24 cellular contexts compared by ENCODE assay signal in the genomic region with DNA sequence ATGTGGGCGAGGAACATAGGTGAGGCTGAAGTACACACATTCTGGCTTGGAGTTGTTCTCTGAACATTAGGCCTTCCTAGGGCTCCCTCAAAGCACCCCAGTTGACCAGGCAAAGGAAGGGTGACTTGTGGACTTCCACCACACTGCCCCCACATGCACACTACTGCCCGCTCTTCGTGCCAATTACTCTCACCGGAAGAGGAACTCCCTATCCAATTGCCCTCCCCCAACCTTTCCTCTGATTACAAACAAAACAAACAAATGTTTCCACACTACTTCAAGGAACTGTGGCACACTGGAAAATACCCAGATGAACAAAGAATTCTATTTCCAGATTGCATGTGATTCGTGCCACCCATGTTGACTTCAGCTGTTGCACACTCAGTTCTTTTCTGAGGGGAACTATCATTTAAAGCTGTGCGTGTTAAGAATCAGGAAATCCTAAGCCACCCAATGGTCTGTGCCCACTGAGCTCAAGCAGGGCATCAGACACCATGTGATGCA.
A peak's percentile ranks its signal among the peaks of the same experiment; 100 is the strongest.
DNase-seq lines count a peak whose midpoint lies in the region; ATAC-seq, FAIRE-seq and TF ChIP-seq lines count a peak whose summit lies in the region.
"Had no signal": no experiment of that assay in that cellular context is flagged by ENCODE, and none has a peak within 500 bp of the region (broad histone marks: within the 10 kb centered on the region; RNA-seq: fewer than 3 reads in every experiment).

No MANE protein-coding gene starts in this region.

- H3K36me3 ChIP-seq in bronchial epithelial cell (ENCODE audit: control insufficient read depth, insufficient read depth, low read length) (no peaks in the 10 kb centered on the region), HepG2 (replicated peaks in 1 of 2; ENCODE audit: control insufficient read depth in 1 of 2, insufficient read depth in 2 of 2, low read length in 2 of 2) (peaks cover 4 to 16% of the 10 kb centered on the region in 2 experiments; a peak in 4 of 5 replicates)

- WGBS in HepG2 (ENCODE audit: low lambda C conversion rate): 93% methylated on average over 6 of the region's 6 CpGs

- no peak overlapping the region for H3K4me3 Mint-ChIP-seq in endothelial cell (ENCODE audit: unreplicated experiment)
- H3K4me3 Mint-ChIP-seq: activated CD4-positive, alpha-beta T cell treated with anti-CD3 and anti-CD28 coated beads, Interleukin-2, amount 10 ng/mL, durations not matched to agents 24 days and 14 days; activated naive CD8-positive, alpha-beta T cell treated with anti-CD3 and anti-CD28 coated beads, Interleukin-2, amount 10 ng/mL, durations not matched to agents 7 days and 5 days; activated T-helper 17 cell treated with anti-CD3 and anti-CD28 coated beads, Interleukin-2, amount 50 U/mL, for 72 hours; brain; CD4-positive, CD25-positive, alpha-beta regulatory T cell; mesothelial cell of epicardium had no signal

- no peaks in the 10 kb centered on the region for H3K27me3 Mint-ChIP-seq in endothelial cell (ENCODE audit: unreplicated experiment)
- H3K27me3 Mint-ChIP-seq: activated T-helper 17 cell treated with anti-CD3 and anti-CD28 coated beads, Interleukin-2, amount 50 U/mL, for 72 hours; CD4-positive, CD25-positive, alpha-beta regulatory T cell had no signal

- no peak overlapping the region for H2AFZ ChIP-seq in HepG2 (ENCODE audit: low read length)

- no peak for ATAC-seq in HepG2
- ATAC-seq: activated T-helper 17 cell treated with anti-CD3 and anti-CD28 coated beads, Interleukin-2, amount 50 U/mL, for 72 hours; foreskin keratinocyte had no signal

- TF ChIP-seq RAD21 in HepG2 (CRISPR knock-in tag; IDR thresholded peaks at IDR 0.05): no peak

- H3K36me3 Mint-ChIP-seq in endothelial cell (ENCODE audit: low read depth, unreplicated experiment): peaks cover 8% of the 10 kb centered on the region
- H3K36me3 Mint-ChIP-seq: brain had no signal

- no peak overlapping the region for H3K27ac ChIP-seq in HepG2 (ENCODE audit: extremely low read length, insufficient read depth, low read length)
- H3K27ac ChIP-seq: foreskin keratinocyte, RWPE1 had no signal

- no peaks in the 10 kb centered on the region for H3K4me1 ChIP-seq in HepG2 (ENCODE audit: insufficient read depth, low read length)

- FAIRE-seq in bronchial epithelial cell (lab: Jason Lieb, UNC): no peak
- FAIRE-seq in HepG2 (lab: Jason Lieb, UNC): no peak
- FAIRE-seq: G401.6, kidney had no signal

- no peak for TF ChIP-seq POLR2A in HepG2 (IDR thresholded peaks at IDR 0.05; ENCODE audit: insufficient read depth in 1 of 2, low read depth in 2 of 2, low read length in 2 of 2)

- POLR2A ChIA-PET in HepG2 (lab: Yijun Ruan, JAX): no interaction called here

- no peak overlapping the region for H3K9ac ChIP-seq in HepG2 (ENCODE audit: insufficient read depth, low read depth, low read length)

- BruUV-seq in HepG2 (replicated peaks; lab: Mats Ljungman, UMichigan): no TSS peak

- H3K4me1 Mint-ChIP-seq in endothelial cell (ENCODE audit: unreplicated experiment): peaks cover 4% of the 10 kb centered on the region
- H3K4me1 Mint-ChIP-seq: activated CD4-positive, alpha-beta T cell treated with anti-CD3 and anti-CD28 coated beads, Interleukin-2, amount 10 ng/mL, durations not matched to agents 24 days and 14 days; activated T-helper 17 cell treated with anti-CD3 and anti-CD28 coated beads, Interleukin-2, amount 50 U/mL, for 72 hours had no signal

- H3K27me3 ChIP-seq in bronchial epithelial cell (ENCODE audit: control insufficient read depth, insufficient read depth, low read length) (no peaks in the 10 kb centered on the region), HepG2 (ENCODE audit: control insufficient read depth in 1 of 2, insufficient read depth in 2 of 2, low read length in 2 of 2) (no peaks in the 10 kb centered on the region)
- H3K27me3 ChIP-seq: foreskin keratinocyte had no signal

- H3K9me3 Mint-ChIP-seq in endothelial cell (ENCODE audit: unreplicated experiment): no peaks in the 10 kb centered on the region
- H3K9me3 Mint-ChIP-seq: brain had no signal

- H3K4me3 ChIP-seq in bronchial epithelial cell (ENCODE audit: low read depth, low read length) (no peak overlapping the region), HepG2 (replicated peaks in 1 of 3; ENCODE audit: insufficient read depth in 1 of 3, low read depth in 2 of 3, low read length in 3 of 3) (no peak overlapping the region)

- DNase-seq in CD1c-positive myeloid dendritic cell (ENCODE audit: extremely low spot score) (peak; percentile 96), bronchial epithelial cell (ENCODE audit: low read depth) (peak; percentile 19), HepG2 (ENCODE audit: low spot score) (no peak), putamen (ENCODE audit: low spot score) (peak; percentile 43), activated gamma-delta T cell (lab: John Stamatoyannopoulos, UW) (no peak), endothelial cell (ENCODE audit: low spot score) (no peak), DMS79 (lab: John Stamatoyannopoulos, UW) (no peak), T1000 (lab: John Stamatoyannopoulos, UW) (no peak)
- DNase-seq: activated CD4-positive, alpha-beta T cell treated with anti-CD3 and anti-CD28 coated beads, Interleukin-2, amount 10 ng/mL, durations not matched to agents 24 days and 14 days; activated naive CD8-positive, alpha-beta T cell treated with anti-CD3 and anti-CD28 coated beads, Interleukin-2, amount 10 ng/mL, durations not matched to agents 7 days and 5 days; CD4-positive, CD25-positive, alpha-beta regulatory T cell; cortex of kidney; DMS 273 treated with DMSO at 0.1 percent for 48 hours; foreskin keratinocyte; kidney; NCI-H1417; NCI-H524; stimulated activated CD4-positive, alpha-beta T cell treated with anti-CD3 and anti-CD28 coated beads, Interleukin-12 subunit alpha, Interleukin-12 subunit beta, amount 100 ng/mL, for 4 hours; SW 1271 had no signal

- H3K79me2 ChIP-seq in HepG2 (ENCODE audit: insufficient read depth, low read length): no peaks in the 10 kb centered on the region

- H3K27ac Mint-ChIP-seq in endothelial cell (ENCODE audit: unreplicated experiment): no peak overlapping the region
- H3K27ac Mint-ChIP-seq: activated CD4-positive, alpha-beta T cell treated with anti-CD3 and anti-CD28 coated beads, Interleukin-2, amount 10 ng/mL, durations not matched to agents 24 days and 14 days; activated naive CD8-positive, alpha-beta T cell treated with anti-CD3 and anti-CD28 coated beads, Interleukin-2, amount 10 ng/mL, durations not matched to agents 7 days and 5 days; activated T-helper 17 cell treated with anti-CD3 and anti-CD28 coated beads, Interleukin-2, amount 50 U/mL, for 72 hours; brain; CD4-positive, CD25-positive, alpha-beta regulatory T cell; mesothelial cell of epicardium had no signal

- TF ChIP-seq CTCF in bronchial epithelial cell (IDR thresholded peaks at IDR 0.05; ENCODE audit: insufficient read depth, low read length, severe bottlenecking): no peak
- TF ChIP-seq CTCF in HepG2 (CRISPR knock-in tag; IDR thresholded peaks at IDR 0.05): no peak
- TF ChIP-seq CTCF in endothelial cell (IDR thresholded peaks at IDR 0.05; ENCODE audit: unreplicated experiment): no peak

- H3K4me2 ChIP-seq in HepG2 (ENCODE audit: low read depth, low read length): no peak overlapping the region

- no peaks in the 10 kb centered on the region for H4K20me1 ChIP-seq in HepG2 (ENCODE audit: insufficient read depth, low read length)

- H3K9me3 ChIP-seq in HepG2 (ENCODE audit: low read length): no peaks in the 10 kb centered on the region

- TF ChIP-seq EP300 in HepG2 (IDR thresholded peaks at IDR 0.05; ENCODE audit: low read depth in 2 of 2, low read length in 2 of 2): no peak
- TF ChIP-seq EP300 in HepG2 (CRISPR knock-in tag; IDR thresholded peaks at IDR 0.05; ENCODE audit: borderline replicate concordance): no peak

- in situ Hi-C loops in HepG2 (cut with HindIII; ENCODE audit: extremely low pct_ligation_motif_present, low pct_unique_long_range_greater_than_20kb): no loop called here

- intact Hi-C loops in HepG2 (cut with micrococcal nuclease; ENCODE audit: unreplicated experiment): no loop called here

- CTCF ChIA-PET in HepG2 (lab: Yijun Ruan, JAX; ENCODE audit: low intra/inter-chr PET ratio, low total read pairs): no interaction called here

TF ChIP-seq in HepG2, 621 proteins besides CTCF, POLR2A, EP300 and RAD21:
- TF ChIP-seq KLF13 (CRISPR knock-in tag; IDR thresholded peaks at IDR 0.05): no peak
- no peak for TF ChIP-seq ZNF205 (CRISPR knock-in tag; IDR thresholded peaks at IDR 0.05)
- TF ChIP-seq, protein P1, sequence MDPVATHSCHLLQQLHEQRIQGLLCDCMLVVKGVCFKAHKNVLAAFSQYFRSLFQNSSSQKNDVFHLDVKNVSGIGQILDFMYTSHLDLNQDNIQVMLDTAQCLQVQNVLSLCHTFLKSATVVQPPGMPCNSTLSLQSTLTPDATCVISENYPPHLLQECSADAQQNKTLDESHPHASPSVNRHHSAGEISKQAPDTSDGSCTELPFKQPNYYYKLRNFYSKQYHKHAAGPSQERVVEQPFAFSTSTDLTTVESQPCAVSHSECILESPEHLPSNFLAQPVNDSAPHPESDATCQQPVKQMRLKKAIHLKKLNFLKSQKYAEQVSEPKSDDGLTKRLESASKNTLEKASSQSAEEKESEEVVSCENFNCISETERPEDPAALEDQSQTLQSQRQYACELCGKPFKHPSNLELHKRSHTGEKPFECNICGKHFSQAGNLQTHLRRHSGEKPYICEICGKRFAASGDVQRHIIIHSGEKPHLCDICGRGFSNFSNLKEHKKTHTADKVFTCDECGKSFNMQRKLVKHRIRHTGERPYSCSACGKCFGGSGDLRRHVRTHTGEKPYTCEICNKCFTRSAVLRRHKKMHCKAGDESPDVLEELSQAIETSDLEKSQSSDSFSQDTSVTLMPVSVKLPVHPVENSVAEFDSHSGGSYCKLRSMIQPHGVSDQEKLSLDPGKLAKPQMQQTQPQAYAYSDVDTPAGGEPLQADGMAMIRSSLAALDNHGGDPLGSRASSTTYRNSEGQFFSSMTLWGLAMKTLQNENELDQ (CRISPR knock-in tag; IDR thresholded peaks at IDR 0.05; ENCODE audit: borderline replicate concordance): no peak
- peak; percentile 66 for TF ChIP-seq RBM22 (optimal IDR thresholded peaks at IDR 0.05; ENCODE audit: low read length)

Comparison
In these comparisons a context has a peak if more than half of its experiments do, and no peak if none do; other contexts are left out.
1. DNase-seq: peak in CD1c-positive myeloid dendritic cell (single experiment), bronchial epithelial cell (single experiment) and putamen (single experiment); none in HepG2 (single experiment), activated gamma-delta T cell (single experiment), endothelial cell (single experiment), DMS79 (single experiment) and T1000 (single experiment).